Comparison of ENCODE assay signal across 28 cellular contexts in the genomic region with DNA sequence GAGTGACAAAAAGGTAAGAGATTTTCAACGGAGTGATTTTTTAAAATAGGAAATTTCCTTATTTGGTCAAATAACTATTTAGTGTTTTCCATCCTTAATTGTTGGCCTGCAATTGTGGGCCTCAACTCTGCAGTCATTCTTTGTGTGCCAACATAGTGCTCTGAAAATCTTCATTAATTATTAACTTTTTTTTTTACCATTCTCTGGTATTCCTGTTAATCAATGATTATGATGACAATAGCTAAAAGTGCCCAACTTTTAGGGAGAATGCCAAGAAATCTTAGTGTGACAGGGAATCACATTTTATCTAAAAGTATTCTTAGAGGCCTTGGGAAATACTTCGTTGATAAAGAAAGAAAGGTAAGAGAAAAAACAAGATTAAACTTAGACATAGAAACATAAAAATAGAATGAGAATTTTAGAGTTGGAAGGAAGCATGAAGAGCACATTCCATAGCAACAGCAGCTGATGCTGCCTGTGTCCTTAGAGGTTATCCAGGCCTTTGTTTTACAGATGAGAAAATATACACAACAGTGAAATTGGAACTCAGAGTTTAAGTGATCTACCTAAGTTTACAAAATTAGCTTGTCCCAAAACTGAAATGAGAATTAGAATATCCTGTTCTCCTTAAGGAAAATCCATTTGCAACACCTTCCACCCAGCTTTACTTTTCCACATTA. TPM values are rescaled to one million over a fixed set of nuclear protein-coding genes. Genes with fewer than 3 reads are reported as not detected.
DNase-seq lines count a peak whose midpoint lies in the region; ATAC-seq, FAIRE-seq and TF ChIP-seq lines count a peak whose summit lies in the region.
"Had no signal": no experiment of that assay in that cellular context is flagged by ENCODE, and none has a peak within 500 bp of the region (broad histone marks: within the 10 kb centered on the region; RNA-seq: fewer than 3 reads in every experiment).

No MANE protein-coding gene starts in this region.

- peaks cover 7% of the 10 kb centered on the region for H3K36me3 Mint-ChIP-seq in mesothelial cell of epicardium

- no peak overlapping the region for H3K27ac ChIP-seq in HCT116 (ENCODE audit: low read depth, low read length)
- no peak overlapping the region for H3K27ac ChIP-seq in H1 (ENCODE audit: low read depth, low read length)
- H3K27ac ChIP-seq in upper lobe of right lung = no peak overlapping the region
- H3K27ac ChIP-seq: BLaER1, SJCRH30 had no signal

- H3K4me1 Mint-ChIP-seq in mesothelial cell of epicardium = peaks cover 35% of the 10 kb centered on the region

- no peak overlapping the region for H3K4me3 Mint-ChIP-seq in mesothelial cell of epicardium
- H3K4me3 Mint-ChIP-seq: CD4-positive, alpha-beta T cell had no signal

- POLR2A ChIA-PET in HCT116 (lab: Charles Lee) (no interaction called here), H1 (lab: Charles Lee; ENCODE audit: partially characterized antibody) (no interaction called here)

- no TSS peak for BruUV-seq in HCT116 (replicated peaks; lab: Mats Ljungman, UMichigan)

- TF ChIP-seq CTCF in HCT116 (IDR thresholded peaks at IDR 0.05 in 2 of 3, conservative IDR thresholded peaks at IDR 0.05 in 1 of 3; ENCODE audit: borderline replicate concordance in 1 of 3, insufficient read depth in 1 of 3, low read depth in 2 of 3, low read length in 2 of 3) (no peak), H1 (IDR thresholded peaks at IDR 0.05; ENCODE audit: control extremely low read depth in 1 of 3, insufficient read depth in 1 of 3, low read depth in 1 of 3, low read length in 3 of 3) (no peak), mesothelial cell of epicardium (IDR thresholded peaks at IDR 0.05; ENCODE audit: unreplicated experiment) (no peak), upper lobe of right lung (IDR thresholded peaks at IDR 0.05) (no peak)

- no peak overlapping the region for H4K5ac ChIP-seq in H1 (ENCODE audit: insufficient read length, low read depth, low read length)

- no peak overlapping the region for H3K56ac ChIP-seq in H1 (replicated peaks; ENCODE audit: insufficient read length, low read depth, low read length)

- CTCF ChIA-PET in HCT116 (lab: Charles Lee) = no interaction called here
- CTCF ChIA-PET in H1 (lab: Charles Lee; ENCODE audit: partially characterized antibody) = interaction anchor here (0.6 kb wide), 1 partner anchor 20 kb away, joined by 4 read pairs; no protein-coding TSS in a partner anchor

- H3K23me2 ChIP-seq in H1 (ENCODE audit: low read depth, low read length) = no peaks in the 10 kb centered on the region; the same call in 1 of the 2 replicates

- H3K23ac ChIP-seq in H1 (ENCODE audit: insufficient read length) = no peak overlapping the region

- no peak for FAIRE-seq in H1 (lab: Jason Lieb, UNC)
- FAIRE-seq: D721Med, G401.6, GM12878, H54 had no signal

- no peak overlapping the region for H3K4me2 ChIP-seq in HCT116 (ENCODE audit: low read length)
- H3K4me2 ChIP-seq in H1 (ENCODE audit: insufficient read depth in 1 of 2, low read depth in 2 of 2, low read length in 2 of 2) = peak overlapping the region; percentile 40 to 46; a peak in 3 of 4 replicates
- H3K4me2 ChIP-seq: BLaER1 had no signal

- no peak overlapping the region for H3K4me3 ChIP-seq in HCT116 (replicated peaks in 1 of 2; ENCODE audit: low read depth in 1 of 2, low read length in 2 of 2)
- peak overlapping the region in 1 of 4 experiments; percentile 17; a peak in 1 of 8 replicates for H3K4me3 ChIP-seq in H1 (ENCODE audit: extremely low read depth in 1 of 4, insufficient read depth in 2 of 4, low read depth in 3 of 4, low read length in 4 of 4)
- H3K4me3 ChIP-seq in upper lobe of right lung = no peak overlapping the region
- H3K4me3 ChIP-seq: BLaER1, GM12878, SJCRH30 had no signal

- in situ Hi-C loops in ACHN (cut with HindIII; ENCODE audit: low pct_ligation_motif_present, low pct_unique_long_range_greater_than_20kb, low sequenced_read_pairs) = no loop called here

- H3K27me3 ChIP-seq in HCT116 (ENCODE audit: insufficient read depth, low read length) (no peaks in the 10 kb centered on the region), H1 (replicated peaks in 1 of 4; ENCODE audit: control insufficient read depth in 3 of 4, extremely low read depth in 1 of 4, insufficient read depth in 3 of 4, low read length in 3 of 4) (no peaks in the 10 kb centered on the region), upper lobe of right lung (no peaks in the 10 kb centered on the region)
- H3K27me3 ChIP-seq: BLaER1, SJCRH30 had no signal

- H4K20me1 ChIP-seq in HCT116 (ENCODE audit: insufficient read depth) = no peaks in the 10 kb centered on the region
- no peaks in the 10 kb centered on the region for H4K20me1 ChIP-seq in H1 (replicated peaks in 1 of 2; ENCODE audit: control insufficient read depth in 1 of 2, insufficient read depth in 2 of 2, low read length in 2 of 2)
- H4K20me1 ChIP-seq: BLaER1 had no signal

- H3K4me1 ChIP-seq in HCT116 (ENCODE audit: control insufficient read depth in 1 of 2, insufficient read depth in 2 of 2, low read length in 2 of 2) (no peaks in the 10 kb centered on the region), H1 (replicated peaks in 1 of 4; ENCODE audit: control insufficient read depth in 3 of 4, insufficient read depth in 4 of 4, low read length in 3 of 4) (peaks cover 0 to 4% (median 1%) of the 10 kb centered on the region in 4 experiments; a peak in 1 of 7 replicates), upper lobe of right lung (no peaks in the 10 kb centered on the region)
- H3K4me1 ChIP-seq: BLaER1, SJCRH30 had no signal

- 0 out of 2 replicates have a peak overlapping the region, but pooled peaks have one; percentile 9 for H2BK20ac ChIP-seq in H1 (ENCODE audit: low read length)

- H2BK12ac ChIP-seq in H1 (ENCODE audit: low read depth, low read length) = no peak overlapping the region

- TF ChIP-seq RAD21 in HCT116 (IDR thresholded peaks at IDR 0.05; ENCODE audit: low read depth) (no peak), H1 (IDR thresholded peaks at IDR 0.05 in 1 of 2, conservative IDR thresholded peaks at IDR 0.05 in 1 of 2; ENCODE audit: low read depth in 2 of 2, low read length in 2 of 2) (no peak)

- DNase-seq in ACHN (peak; percentile 34), HCT116 (ENCODE audit: low read depth, low spot score) (no peak), H1 (ENCODE audit: low read depth in 1 of 2, low spot score in 2 of 2) (no peak), mesothelial cell of epicardium (ENCODE audit: low spot score in 2 of 2, unreplicated experiment in 2 of 2) (no peak), cerebellar nuclear complex (lab: John Stamatoyannopoulos, UW) (no peak), NCI-H446 (lab: John Stamatoyannopoulos, UW) (no peak), upper lobe of right lung (no peak)
- DNase-seq: CD4-positive, alpha-beta T cell; KBM-7; MV-4-11; NCI-H1105; NCI-H1436 treated with DMSO at 0.1 percent for 48 hours; NCI-H187 treated with DMSO at 0.1 percent for 48 hours; NCI-H524 treated with DMSO at 0.1 percent for 48 hours; NCI-H774; SJCRH30 had no signal

- no peak overlapping the region for H2BK120ac ChIP-seq in H1 (replicated peaks; ENCODE audit: low read depth, low read length)

- no peak overlapping the region for H2BK15ac ChIP-seq in H1 (ENCODE audit: low read length)

- peaks cover 40% of the 10 kb centered on the region for H3K9me3 Mint-ChIP-seq in mesothelial cell of epicardium

- H3K9me2 ChIP-seq in HCT116 (ENCODE audit: insufficient read depth) = no peaks in the 10 kb centered on the region

- RAD21 ChIA-PET in HCT116 (lab: Charles Lee; ENCODE audit: low non-redundant PET in 1 of 2, low total read pairs in 2 of 2, uncharacterized antibody in 2 of 2, unreplicated experiment in 2 of 2) = interaction anchor here in 1 of 2 experiments (0.7 kb wide), 1 partner anchor 22 kb away, joined by 3 read pairs; no protein-coding TSS in a partner anchor

- no peaks in the 10 kb centered on the region for H3K79me1 ChIP-seq in H1 (ENCODE audit: low read depth, low read length)

- no peaks in the 10 kb centered on the region for H3K79me2 ChIP-seq in HCT116 (ENCODE audit: insufficient read depth, low read length)
- no peaks in the 10 kb centered on the region for H3K79me2 ChIP-seq in H1 (ENCODE audit: control insufficient read depth in 1 of 2, insufficient read depth in 2 of 2, low read length in 2 of 2)

- WGBS in H1 (ENCODE audit: extremely low coverage in 1 of 2, insufficient coverage in 1 of 2, insufficient read length in 1 of 2, insufficient replicate concordance in 2 of 2, low coverage in 1 of 2, low lambda C conversion rate in 2 of 2, missing lambda C conversion rate in 1 of 2), 2 experiments = 57% methylated on average over 2 of the region's 2 CpGs; no CpG with 5 or more reads in 1 of the 2 experiments

- no peak overlapping the region for H3K18ac ChIP-seq in H1 (ENCODE audit: extremely low read depth, low read length)

- TF ChIP-seq EP300 in H1 (IDR thresholded peaks at IDR 0.05; ENCODE audit: borderline replicate concordance in 1 of 2, low read depth in 2 of 2, low read length in 2 of 2) = no peak

- H3K4ac ChIP-seq in H1 (replicated peaks; ENCODE audit: insufficient read length, low read depth, low read length) = no peak overlapping the region

- H3K9me3 ChIP-seq in HCT116 (ENCODE audit: control insufficient read depth in 1 of 2, insufficient read depth in 1 of 2, low read depth in 1 of 2, low read length in 2 of 2) = no peaks in the 10 kb centered on the region
- H3K9me3 ChIP-seq in H1 (ENCODE audit: insufficient read depth in 2 of 2, low read depth in 1 of 2, low read length in 1 of 2) = peaks cover 0 to 3% of the 10 kb centered on the region in 2 experiments; a peak in 1 of 4 replicates
- no peaks in the 10 kb centered on the region for H3K9me3 ChIP-seq in upper lobe of right lung
- H3K9me3 ChIP-seq: BLaER1, SJCRH30 had no signal

- H4K8ac ChIP-seq in H1 (ENCODE audit: extremely low read depth, insufficient read depth, low read length) = no peak overlapping the region

- peak overlapping the region; percentile 59 for H3K27ac Mint-ChIP-seq in mesothelial cell of epicardium
- H3K27ac Mint-ChIP-seq: CD4-positive, alpha-beta T cell had no signal

- TF ChIP-seq POLR2A in HCT116 (IDR thresholded peaks at IDR 0.05; ENCODE audit: borderline replicate concordance, extremely low read depth, insufficient read depth, insufficient read length) (no peak), H1 (IDR thresholded peaks at IDR 0.05; ENCODE audit: control extremely low read depth in 1 of 2, low read depth in 2 of 2, low read length in 2 of 2) (no peak)

- H3K27me3 Mint-ChIP-seq in mesothelial cell of epicardium (ENCODE audit: low read depth) = no peaks in the 10 kb centered on the region
- H3K27me3 Mint-ChIP-seq: CD4-positive, alpha-beta T cell had no signal

- no peak overlapping the region for H4K91ac ChIP-seq in H1 (replicated peaks; ENCODE audit: insufficient read length, low read length)

- H3K36me3 ChIP-seq in HCT116 (ENCODE audit: control insufficient read depth in 1 of 2, insufficient read depth in 2 of 2, low read length in 2 of 2) (no peaks in the 10 kb centered on the region), H1 (ENCODE audit: control insufficient read depth in 2 of 4, insufficient read depth in 4 of 4, low read length in 3 of 4) (no peaks in the 10 kb centered on the region), upper lobe of right lung (no peaks in the 10 kb centered on the region)
- H3K36me3 ChIP-seq: BLaER1, SJCRH30 had no signal

- H2AK5ac ChIP-seq in H1 (ENCODE audit: low read depth, low read length) = no peak overlapping the region

- H2AFZ ChIP-seq in HCT116 (ENCODE audit: low read depth, low read length, poor library complexity, severe bottlenecking) = peak overlapping the region; percentile 66
- H2AFZ ChIP-seq in H1 (ENCODE audit: low read length) = no peak overlapping the region

- no peak overlapping the region for H2BK5ac ChIP-seq in H1 (ENCODE audit: low read depth, low read length)

- H3K14ac ChIP-seq in H1 (ENCODE audit: insufficient read length) = no peak overlapping the region

- intact Hi-C loops in HCT116 (cut with micrococcal nuclease) = no loop called here
- intact Hi-C loops in upper lobe of right lung (cut with DNase I) = no loop called here

- H3K9ac ChIP-seq in HCT116 (ENCODE audit: low read length) = no peak overlapping the region
- H3K9ac ChIP-seq in H1 (replicated peaks in 1 of 4; ENCODE audit: extremely low read depth in 1 of 4, low read depth in 3 of 4, low read length in 3 of 4) = no peak overlapping the region
- H3K9ac ChIP-seq: BLaER1 had no signal

- ATAC-seq in HCT116 (no peak), upper lobe of right lung (no peak)
- ATAC-seq: GM12878, Right ventricle myocardium inferior, SK-N-SH treated with all-trans-retinoic acid at 6 μM for 48 hours had no signal

RNA-seq across cellular contexts. Expression of gene GPRC6A, which starts 1.2 kb away (rescaled TPM):
- total RNA-seq in HCT116 (2021; ENCODE audit: unreplicated experiment) (not detected), mesothelial cell of epicardium (0.18 to 0.40 TPM (median 0.32 TPM) in 3 replicates), upper lobe of right lung (not detected)
- not detected in 2 replicates for polyA plus RNA-seq in HCT116 (2012)
- 0.22 TPM in 1 of 2 replicates, not detected in the other for total RNA-seq in H1 (2021; fragmentation: NEBNext Ultra II Directional; extraction: Animal tissue kit (Norgen Biotek cat#: 25700))
- 0.06 and 0.09 TPM in 2 replicates for polyA plus RNA-seq in H1 (2011; rRNA removed)
- 0.08 TPM for polyA plus RNA-seq in H1 (2011; cell fraction: cytosol; rRNA removed)
- 0.04 TPM for polyA plus RNA-seq in H1 (2011; cell fraction: nucleus; rRNA removed)
- polyA plus RNA-seq in H1 (2012, experiment 1 of 2) = 0.11 TPM in 1 of 4 replicates, not detected in the others
- 0.08 TPM for polyA plus RNA-seq in H1 (2012, experiment 2 of 2)
- 0.20 TPM for polyA plus RNA-seq in H1 (2013, experiment 1 of 2)
- 0.18 TPM for polyA plus RNA-seq in H1 (2013, experiment 2 of 2)
- not detected in 2 replicates for polyA minus RNA-seq in H1 (2011; rRNA and poly(A)+ RNA removed)
- not detected for polyA minus RNA-seq in H1 (2011; cell fraction: cytosol; rRNA and poly(A)+ RNA removed)
- polyA minus RNA-seq in H1 (2011; cell fraction: nucleus; rRNA and poly(A)+ RNA removed) = not detected
- total RNA-seq: A172; CD4-positive, alpha-beta T cell; GM12878; LHCN-M2; MCF 10A; Right ventricle myocardium inferior; RPMI7951; SJCRH30 had no signal
- polyA plus RNA-seq: AG04450, GM12878 had no signal

RNA-seq across cellular contexts. Expression of gene RFX6, which starts 49.3 kb away (rescaled TPM):
- not detected for total RNA-seq in HCT116 (2021; ENCODE audit: unreplicated experiment)
- not detected in 2 replicates for polyA plus RNA-seq in HCT116 (2012)
- not detected in 2 replicates for total RNA-seq in H1 (2021; fragmentation: NEBNext Ultra II Directional; extraction: Animal tissue kit (Norgen Biotek cat#: 25700))
- not detected in 2 replicates for polyA plus RNA-seq in H1 (2011; rRNA removed)
- not detected for polyA plus RNA-seq in H1 (2011; cell fraction: cytosol; rRNA removed)
- polyA plus RNA-seq in H1 (2011; cell fraction: nucleus; rRNA removed) = not detected
- polyA plus RNA-seq in H1 (2012, experiment 1 of 2) = not detected in 4 replicates
- not detected for polyA plus RNA-seq in H1 (2012, experiment 2 of 2)
- polyA plus RNA-seq in H1 (2013, experiment 1 of 2) = 0.02 TPM
- polyA plus RNA-seq in H1 (2013, experiment 2 of 2) = 0.02 TPM
- polyA minus RNA-seq in H1 (2011; rRNA and poly(A)+ RNA removed) = 0.07 and 0.09 TPM in 2 replicates
- not detected for polyA minus RNA-seq in H1 (2011; cell fraction: cytosol; rRNA and poly(A)+ RNA removed)
- polyA minus RNA-seq in H1 (2011; cell fraction: nucleus; rRNA and poly(A)+ RNA removed) = not detected
- 3.4 to 4.0 TPM (median 3.8 TPM) in 3 replicates for total RNA-seq in mesothelial cell of epicardium
- total RNA-seq in upper lobe of right lung = not detected
- total RNA-seq: A172; CD4-positive, alpha-beta T cell; GM12878; LHCN-M2; MCF 10A; Right ventricle myocardium inferior; RPMI7951; SJCRH30 had no signal
- polyA plus RNA-seq: AG04450, GM12878 had no signal
